9 cellular contexts compared by ENCODE assay signal in genomic region chr1:211939876-211940468, GRCh38.
DNase-seq lines count a peak whose midpoint lies in the region; ATAC-seq lines count a peak whose summit lies in the region.
"Had no signal": no experiment of that assay in that cellular context is flagged by ENCODE, and none has a peak within 500 bp of the region (broad histone marks: within the 10 kb centered on the region; RNA-seq: fewer than 3 reads in every experiment).

No MANE protein-coding gene starts in this region.

- ATAC-seq in GM18498 (IDR thresholded peaks at IDR 0.05; ENCODE audit: unreplicated experiment) (peak; percentile 73), GM21381 (IDR thresholded peaks at IDR 0.05; ENCODE audit: unreplicated experiment) (peak; percentile 76), HG03469 (IDR thresholded peaks at IDR 0.05; ENCODE audit: unreplicated experiment) (peak; percentile 70), left lobe of liver (peak; percentile 8)
- ATAC-seq: Right ventricle myocardium inferior had no signal

- H3K36me3 ChIP-seq in H7 (replicated peaks; ENCODE audit: control insufficient read depth, insufficient read depth, low read length), result peaks cover 2% of the 10 kb centered on the region; the same call in 1 of the 2 replicates

- H3K27me3 ChIP-seq in H7 (ENCODE audit: control insufficient read depth, insufficient read depth, low read length), result no peaks in the 10 kb centered on the region

- DNase-seq in left lobe of liver (ENCODE audit: low spot score) (no peak), H7 (no peak), Ammon's horn (ENCODE audit: low spot score) (no peak), occipital lobe (lab: John Stamatoyannopoulos, UW) (no peak), UCSD-AML1 (lab: John Stamatoyannopoulos, UW; ENCODE audit: unreplicated experiment) (no peak)

- no peak overlapping the region for H3K4me3 ChIP-seq in H7 (ENCODE audit: insufficient read depth, low read depth, low read length)

Comparison
In these comparisons a context has a peak if more than half of its experiments do, and no peak if none do; other contexts are left out.
1. ATAC-seq: peak in every context shown above with its lines; median percentile 76 in GM21381; 73 in GM18498; 70 in HG03469; 8 in left lobe of liver.